13 cellular contexts compared by ENCODE assay signal in the genomic region with DNA sequence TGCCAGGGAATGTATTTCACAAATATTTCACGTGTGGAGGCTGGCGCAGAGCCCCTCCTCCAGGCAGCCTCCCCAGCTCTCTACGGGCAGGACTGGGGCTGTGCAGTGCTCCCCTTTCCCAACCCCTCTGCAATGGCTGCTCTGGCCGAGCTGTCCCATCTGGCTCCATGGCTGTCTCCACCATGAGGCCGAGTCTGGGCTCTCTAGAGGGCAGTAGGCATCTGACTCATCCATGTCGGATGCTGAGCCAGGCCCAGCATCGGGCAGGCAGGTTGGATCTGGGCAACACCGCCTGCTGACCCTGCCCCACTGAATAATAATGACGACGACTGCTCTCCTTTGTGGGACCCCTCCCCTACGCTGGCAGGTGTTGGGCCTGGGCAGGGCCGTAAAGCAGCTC. TPM values are rescaled to one million over a fixed set of nuclear protein-coding genes. Genes with fewer than 3 reads are reported as not detected.
DNase-seq lines count a peak whose midpoint lies in the region; ATAC-seq and TF ChIP-seq lines count a peak whose summit lies in the region.
"Had no signal": no experiment of that assay in that cellular context is flagged by ENCODE, and none has a peak within 500 bp of the region (broad histone marks: within the 10 kb centered on the region; RNA-seq: fewer than 3 reads in every experiment).

No MANE protein-coding gene starts in this region.

- ATAC-seq in GM18873 (IDR thresholded peaks at IDR 0.05; ENCODE audit: low FRiP score, unreplicated experiment) = no peak
- ATAC-seq in HG02759 (IDR thresholded peaks at IDR 0.05; ENCODE audit: unreplicated experiment) = no peak

- H3K27me3 ChIP-seq in esophagus (ENCODE audit: control insufficient read depth in 1 of 2, insufficient read depth in 2 of 2, low read length in 2 of 2) = no peaks in the 10 kb centered on the region
- H3K27me3 ChIP-seq in suprapubic skin = no peaks in the 10 kb centered on the region
- H3K27me3 ChIP-seq: transverse colon had no signal

- H3K4me1 ChIP-seq in esophagus (ENCODE audit: control insufficient read depth in 2 of 2, insufficient read depth in 2 of 2, low read length in 1 of 2) (peaks cover 15 to 36% of the 10 kb centered on the region in 2 donors), suprapubic skin (peaks cover 74% of the 10 kb centered on the region)

- DNase-seq in NCI-H2196 (lab: John Stamatoyannopoulos, UW; ENCODE audit: unreplicated experiment) = peak; percentile 9
- DNase-seq in NCI-H2196 treated with DMSO at 0.1 percent for 48 hours (lab: John Stamatoyannopoulos, UW; ENCODE audit: unreplicated experiment) = no peak
- peak; percentile 51 for DNase-seq in RWPE1 (ENCODE audit: low spot score)
- no peak for DNase-seq in suprapubic skin (ENCODE audit: low spot score in 2 of 2)
- DNase-seq in NCI-H1048 (lab: John Stamatoyannopoulos, UW) = no peak
- DNase-seq: activated CD4-positive, alpha-beta T cell treated with anti-CD3 and anti-CD28 coated beads for 1 hour; activated T-cell treated with anti-CD3 and anti-CD28 coated beads, Interleukin-2, amount 50 U/mL, for 24 hours; HFFc6; transverse colon had no signal

- POLR2A ChIA-PET in RWPE1 (lab: Yijun Ruan, JAX; ENCODE audit: low non-redundant PET) = interaction anchor here (0.5 kb wide), 1 partner anchor 18 kb away, joined by 3 read pairs; no protein-coding TSS in a partner anchor

- H3K4me3 ChIP-seq in esophagus (ENCODE audit: low read depth in 1 of 2, low read length in 2 of 2) (no peak overlapping the region), suprapubic skin (no peak overlapping the region)
- H3K4me3 ChIP-seq: smooth muscle cell, transverse colon had no signal

- no peak for TF ChIP-seq POLR2A in suprapubic skin (IDR thresholded peaks at IDR 0.05)

- peak overlapping the region; percentile 97 for H3K27ac ChIP-seq in RWPE1
- peak overlapping the region; percentile 91 to 93 for H3K27ac ChIP-seq in esophagus (ENCODE audit: low read depth in 2 of 2, low read length in 1 of 2)
- H3K27ac ChIP-seq in suprapubic skin = peak overlapping the region; percentile 6
- H3K27ac ChIP-seq: transverse colon had no signal

- CTCF ChIA-PET in RWPE1 (lab: Yijun Ruan, JAX) = interaction anchor here (1.0 to 1.3 kb wide), 2 partner anchors 12 to 168 kb away, joined by 3 to 10 read pairs; no protein-coding TSS in a partner anchor

- no peak; the same call in 1 of the 2 replicates for TF ChIP-seq CTCF in RWPE1 (conservative IDR thresholded peaks at IDR 0.05; ENCODE audit: low read depth)
- no peak for TF ChIP-seq CTCF in suprapubic skin (IDR thresholded peaks at IDR 0.05)

- H3K9me3 ChIP-seq in esophagus (ENCODE audit: control insufficient read depth in 2 of 2, insufficient read depth in 1 of 2, low read depth in 1 of 2, low read length in 1 of 2) = no peaks in the 10 kb centered on the region
- no peaks in the 10 kb centered on the region for H3K9me3 ChIP-seq in suprapubic skin
- H3K9me3 ChIP-seq: transverse colon had no signal

- WGBS in esophagus, 2 donors = 63 to 69% methylated on average over 12 of the region's 12 CpGs
- 70% methylated on average over 3 of the region's 12 CpGs for WGBS in suprapubic skin

- no peak for TF ChIP-seq EP300 in suprapubic skin (IDR thresholded peaks at IDR 0.05)

- H3K36me3 ChIP-seq in esophagus (ENCODE audit: control insufficient read depth in 2 of 2, insufficient read depth in 2 of 2, low read length in 1 of 2) (no peaks in the 10 kb centered on the region), suprapubic skin (no peaks in the 10 kb centered on the region)
- H3K36me3 ChIP-seq: transverse colon had no signal

RNA-seq across cellular contexts. Expression of gene SH3TC1, which starts 11.0 kb away (rescaled TPM):
- polyA plus RNA-seq in esophagus = 10 to 100 TPM; 18.0 to 19.2 TPM
- 10 to 100 TPM in 2 of 4 donors, 1 to 10 TPM in 2; 6.3 to 15.1 (median 9.9) TPM for total RNA-seq in suprapubic skin

RNA-seq across cellular contexts. Expression of gene ABLIM2, which starts 29.5 kb away (rescaled TPM):
- polyA plus RNA-seq in esophagus = 10 to 100 TPM; 12.4 to 14.4 TPM
- 10 to 100 TPM; 11.2 to 16.9 (median 13.3) TPM for total RNA-seq in suprapubic skin
- total RNA-seq: smooth muscle cell had no signal

Comparison
In these comparisons a context has a peak if more than half of its experiments do, and no peak if none do; other contexts are left out.
1. DNase-seq: peak in NCI-H2196 (single experiment) and RWPE1 (single experiment); none in NCI-H2196 treated with DMSO at 0.1 percent for 48 hours (single experiment), suprapubic skin (0 of 2) and NCI-H1048 (single experiment).
2. H3K27ac ChIP-seq: peak in every context shown above with its lines; median percentile 97 in RWPE1; 92 in esophagus; 6 in suprapubic skin.